ENCODE assay signal across 17 cellular contexts in genomic region chr4:110354460-110354859, GRCh38.
DNase-seq lines count a peak whose midpoint lies in the region; ATAC-seq, FAIRE-seq and TF ChIP-seq lines count a peak whose summit lies in the region.
"Had no signal": no experiment of that assay in that cellular context is flagged by ENCODE, and none has a peak within 500 bp of the region (broad histone marks: within the 10 kb centered on the region; RNA-seq: fewer than 3 reads in every experiment).

No MANE protein-coding gene starts in this region.

- SMC1A ChIA-PET in GM12878 (lab: Charles Lee; ENCODE audit: uncharacterized antibody, unreplicated experiment) = no interaction called here

- POLR2A ChIA-PET in GM12878 (lab: Charles Lee) = no interaction called here

- H2AFZ ChIP-seq in GM12878 (ENCODE audit: control insufficient read depth, low read depth, low read length) = no peak overlapping the region

- in situ Hi-C loops in GM12878 (cut with MboI) = no loop called here

- 59 to 63% methylated on average over 4 of the region's 4 CpGs for WGBS in heart right ventricle, 2 donors
- 0% methylated on average over 4 of the region's 4 CpGs for WGBS in GM12878 (ENCODE audit: insufficient coverage, insufficient replicate concordance, low lambda C conversion rate, missing lambda C conversion rate)
- WGBS in psoas muscle, 3 donors = 24 to 35% (median 26%) methylated on average over 4 of the region's 4 CpGs

- ATAC-seq in heart right ventricle = peak in 5 of 8 donors; percentile 39 to 66 (median 52)
- ATAC-seq in GM12878 = no peak
- ATAC-seq in psoas muscle = peak in 3 of 4 donors; percentile 61 to 78 (median 73)
- no peak for ATAC-seq in GM18861 (IDR thresholded peaks at IDR 0.05; ENCODE audit: unreplicated experiment)

- H3K4me2 ChIP-seq in GM12878 (ENCODE audit: control insufficient read depth, insufficient read depth) = peak overlapping the region; percentile 30; the same call in 1 of the 2 replicates

- no peak for TF ChIP-seq EP300 in GM12878 (IDR thresholded peaks at IDR 0.05; ENCODE audit: borderline replicate concordance in 1 of 2, control insufficient read depth in 1 of 2, low read depth in 2 of 2, low read length in 2 of 2)

- H3K4me1 ChIP-seq in heart right ventricle = peaks cover 0 to 6% (median 0%) of the 10 kb centered on the region in 9 donors
- no peaks in the 10 kb centered on the region for H3K4me1 ChIP-seq in GM12878 (ENCODE audit: control insufficient read depth, insufficient read depth, low read length)
- H3K4me1 ChIP-seq in psoas muscle = no peaks in the 10 kb centered on the region
- H3K4me1 ChIP-seq: HAP-1 had no signal

- H4K20me1 ChIP-seq in GM12878 (ENCODE audit: control insufficient read depth, insufficient read depth) = no peaks in the 10 kb centered on the region
- H4K20me1 ChIP-seq: BLaER1 treated with 17β-estradiol and CSF1 and Interleukin-3, amounts not matched to agents 10 nM and 100 nM had no signal

- no TSS peak for BruUV-seq in GM12878 (replicated peaks; lab: Mats Ljungman, UMichigan)

- CTCF ChIA-PET in GM12878 (lab: Yijun Ruan, JAX) = no interaction called here

- H3K27me3 ChIP-seq in heart right ventricle (no peaks in the 10 kb centered on the region), GM12878 (replicated peaks in 1 of 2; ENCODE audit: control insufficient read depth in 2 of 2, insufficient read depth in 2 of 2, low read length in 1 of 2) (peaks cover 0 to 2% of the 10 kb centered on the region in 2 experiments; a peak in 1 of 4 replicates), psoas muscle (ENCODE audit: insufficient read depth in 3 of 3, low read length in 2 of 3) (no peaks in the 10 kb centered on the region)

- TF ChIP-seq RAD21 in GM12878 (IDR thresholded peaks at IDR 0.05; ENCODE audit: insufficient read depth, low read depth, low read length) = no peak

- RAD21 ChIA-PET in GM12878 (lab: Charles Lee; ENCODE audit: unreplicated experiment) = no interaction called here

- H3K4me3 ChIP-seq in heart right ventricle (peak overlapping the region in 1 of 10 donors; percentile 3), GM12878 (no peak overlapping the region), psoas muscle (no peak overlapping the region)
- H3K4me3 ChIP-seq: BLaER1 treated with 17β-estradiol and CSF1 and Interleukin-3, amounts not matched to agents 10 nM and 100 nM; HAP-1 had no signal

- H3K36me3 ChIP-seq in heart right ventricle (no peaks in the 10 kb centered on the region), GM12878 (ENCODE audit: control insufficient read depth in 2 of 2, insufficient read depth in 2 of 2, low read length in 1 of 2) (no peaks in the 10 kb centered on the region), psoas muscle (ENCODE audit: insufficient read depth in 1 of 2, low read depth in 1 of 2) (no peaks in the 10 kb centered on the region)
- H3K36me3 ChIP-seq: BLaER1 treated with 17β-estradiol and CSF1 and Interleukin-3, amounts not matched to agents 10 nM and 100 nM; HAP-1 had no signal

- intact Hi-C loops in heart right ventricle (cut with DNase I) = loop anchor here in 1 of 10 donors (10.0 kb wide), 1 partner anchor 120 kb away; the partner anchor contains the start of gene ENPEP
- intact Hi-C loops in cardiac septum (cut with DNase I) = no loop called here
- intact Hi-C loops in GM12878 (cut with micrococcal nuclease; ENCODE audit: unreplicated experiment) = no loop called here
- intact Hi-C loops in psoas muscle (cut with DNase I) = no loop called here

- peak; percentile 38 for FAIRE-seq in GM12891 (lab: Jason Lieb, UNC)
- no peak for FAIRE-seq in GM12878 (lab: Jason Lieb, UNC)
- FAIRE-seq: GM18507, H1, HTR-8/SVneo had no signal

- peak in 1 of 2 donors; percentile 8 for DNase-seq in heart right ventricle
- no peak for DNase-seq in cardiac septum (ENCODE audit: low spot score)
- no peak for DNase-seq in GM12891 (ENCODE audit: insufficient read length, low spot score)
- no peak for DNase-seq in GM12878 (ENCODE audit: low read depth, low spot score)
- peak in 1 of 2 donors; percentile 14 for DNase-seq in psoas muscle
- no peak for DNase-seq in amygdala (lab: John Stamatoyannopoulos, UW)
- DNase-seq: 8988T; ACHN; CD4-positive, CD25-positive, alpha-beta regulatory T cell; DMS53; GF-D8 had no signal

- H3K79me2 ChIP-seq in GM12878 (ENCODE audit: control insufficient read depth, insufficient read depth, low read length) = no peaks in the 10 kb centered on the region

- no peak for TF ChIP-seq POLR2A in GM12891 (IDR thresholded peaks at IDR 0.05; ENCODE audit: low read depth, low read length)
- no peak for TF ChIP-seq POLR2A in GM12878 (IDR thresholded peaks at IDR 0.05; ENCODE audit: low read depth, low read length)

- H3K9me3 ChIP-seq in heart right ventricle (no peaks in the 10 kb centered on the region), GM12878 (replicated peaks; ENCODE audit: control insufficient read depth, insufficient read depth, low read length) (no peaks in the 10 kb centered on the region), psoas muscle (no peaks in the 10 kb centered on the region)
- H3K9me3 ChIP-seq: BLaER1 treated with 17β-estradiol and CSF1 and Interleukin-3, amounts not matched to agents 10 nM and 100 nM; HAP-1 had no signal

- TF ChIP-seq CTCF in heart right ventricle (IDR thresholded peaks at IDR 0.05) = no peak
- no peak for TF ChIP-seq CTCF in GM12878 (IDR thresholded peaks at IDR 0.05 in 2 of 3, conservative IDR thresholded peaks at IDR 0.05 in 1 of 3; ENCODE audit: control insufficient read depth in 2 of 3, extremely low read depth in 1 of 3, insufficient read depth in 1 of 3, low read depth in 3 of 3, low read length in 3 of 3)
- TF ChIP-seq CTCF in psoas muscle (IDR thresholded peaks at IDR 0.05) = no peak

- H3K9ac ChIP-seq in GM12878 (ENCODE audit: control insufficient read depth, insufficient read depth, low read length) = no peak overlapping the region
- H3K9ac ChIP-seq: BLaER1 treated with 17β-estradiol and CSF1 and Interleukin-3, amounts not matched to agents 10 nM and 100 nM had no signal

- peak overlapping the region in 2 of 10 donors; percentile 5 to 9 for H3K27ac ChIP-seq in heart right ventricle
- H3K27ac ChIP-seq in GM12878 (ENCODE audit: control insufficient read depth, insufficient read depth) = no peak overlapping the region
- no peak overlapping the region for H3K27ac ChIP-seq in psoas muscle
- H3K27ac ChIP-seq: BLaER1 treated with 17β-estradiol and CSF1 and Interleukin-3, amounts not matched to agents 10 nM and 100 nM had no signal

TF ChIP-seq in GM12891, 5 proteins besides CTCF, POLR2A, EP300 and RAD21:
- TF ChIP-seq POU2F2 (IDR thresholded peaks at IDR 0.05; ENCODE audit: low read depth, low read length) = no peak
- no peak for TF ChIP-seq PAX5 (IDR thresholded peaks at IDR 0.05; ENCODE audit: insufficient read depth, low read length, severe bottlenecking)
- TF ChIP-seq TAF1 (IDR thresholded peaks at IDR 0.05; ENCODE audit: low read depth, low read length) = no peak
- no peak for TF ChIP-seq SPI1 (IDR thresholded peaks at IDR 0.05; ENCODE audit: low read depth, low read length)
- TF ChIP-seq POLR2AphosphoS5 (IDR thresholded peaks at IDR 0.05; ENCODE audit: low read depth, low read length) = no peak

TF ChIP-seq in GM12878, 131 proteins besides CTCF, POLR2A, EP300 and RAD21:
- TF ChIP-seq MEF2A (IDR thresholded peaks at IDR 0.05; ENCODE audit: insufficient read depth, low read depth, low read length) = no peak
- TF ChIP-seq USF1 (IDR thresholded peaks at IDR 0.05; ENCODE audit: borderline replicate concordance, extremely low read length, insufficient read depth, low read depth, low read length) = no peak
- TF ChIP-seq NFXL1 (IDR thresholded peaks at IDR 0.05; ENCODE audit: borderline replicate concordance) = no peak
- TF ChIP-seq ZNF274 (IDR thresholded peaks at IDR 0.05; ENCODE audit: insufficient read depth, insufficient read length) = no peak
- TF ChIP-seq KDM1A (IDR thresholded peaks at IDR 0.05; ENCODE audit: borderline replicate concordance) = no peak
- no peak for TF ChIP-seq CEBPB (IDR thresholded peaks at IDR 0.05; ENCODE audit: borderline replicate concordance in 1 of 2, low read depth in 2 of 2, low read length in 2 of 2)
- no peak for TF ChIP-seq IRF4 (IDR thresholded peaks at IDR 0.05; ENCODE audit: low read depth, low read length)
- TF ChIP-seq SUPT20H (IDR thresholded peaks at IDR 0.05; ENCODE audit: borderline replicate concordance, control insufficient read depth, low read depth, low read length) = no peak
- TF ChIP-seq NBN (IDR thresholded peaks at IDR 0.05) = no peak
- TF ChIP-seq SUZ12 (IDR thresholded peaks at IDR 0.05; ENCODE audit: unreplicated experiment) = no peak
- TF ChIP-seq EGR1 (IDR thresholded peaks at IDR 0.05; ENCODE audit: borderline replicate concordance in 1 of 2, low read depth in 2 of 2, low read length in 2 of 2) = no peak

Comparison
In these comparisons a context has a peak if more than half of its experiments do, and no peak if none do; other contexts are left out.
1. ATAC-seq: peak in heart right ventricle (5 of 8) and psoas muscle (3 of 4); none in GM12878 (single experiment) and GM18861 (single experiment).